Comparison of ENCODE assay signal across 9 cellular contexts in the genomic region with DNA sequence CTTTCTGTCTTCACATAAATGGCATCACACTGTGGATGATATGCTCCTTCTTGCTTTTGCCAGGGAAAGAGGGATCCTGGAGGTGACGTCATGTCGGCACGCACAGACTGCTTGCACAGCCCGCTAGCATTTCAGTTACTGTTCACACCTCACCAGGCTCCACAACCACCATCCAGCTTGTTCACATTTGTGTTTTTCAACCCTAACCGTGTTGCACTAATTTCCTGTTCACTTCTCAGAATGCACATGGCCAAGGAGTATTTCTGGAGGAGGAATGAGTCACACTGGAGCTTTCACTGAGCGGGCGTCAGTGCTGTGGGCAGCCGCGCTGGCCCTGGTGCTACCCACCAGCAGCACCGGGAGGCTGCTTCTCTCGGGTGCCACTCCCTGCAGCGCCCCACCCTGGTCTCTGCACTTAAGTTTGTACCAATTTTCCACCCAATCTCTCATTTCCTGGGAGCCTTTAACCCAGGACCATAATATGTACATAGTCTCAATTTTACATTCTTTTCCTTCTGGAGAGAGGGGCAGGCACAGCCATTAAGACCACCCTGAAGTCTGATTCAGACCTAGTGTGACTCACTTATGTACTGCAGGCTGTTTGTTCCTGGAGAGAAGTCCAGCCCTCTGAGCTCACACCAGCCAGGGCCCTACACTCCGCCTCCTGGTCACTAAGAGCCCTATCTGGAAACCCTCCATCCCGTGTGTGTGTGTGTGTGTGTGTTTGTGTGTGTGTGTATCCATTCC.
A peak's percentile ranks its signal among the peaks of the same experiment; 100 is the strongest.
DNase-seq lines count a peak whose midpoint lies in the region; ATAC-seq and TF ChIP-seq lines count a peak whose summit lies in the region.
"Had no signal": no experiment of that assay in that cellular context is flagged by ENCODE, and none has a peak within 500 bp of the region (broad histone marks: within the 10 kb centered on the region; RNA-seq: fewer than 3 reads in every experiment).

No MANE protein-coding gene starts in this region.

- H3K27me3 ChIP-seq in right cardiac atrium (ENCODE audit: control insufficient read depth, insufficient read depth) (no peaks in the 10 kb centered on the region), spleen (replicated peaks in 1 of 7) (no peaks in the 10 kb centered on the region)

- H3K27ac ChIP-seq in right cardiac atrium (ENCODE audit: low read length) = peak overlapping the region; percentile 82
- H3K27ac ChIP-seq in spleen = peak overlapping the region; percentile 70 to 97 (median 90)
- H3K27ac ChIP-seq: KMS-11 had no signal

- 39% methylated on average over 14 of the region's 14 CpGs for WGBS in right cardiac atrium
- WGBS in spleen, 5 donors = 21 to 35% (median 34%) methylated on average over 14 of the region's 14 CpGs

- TF ChIP-seq CTCF in spleen (IDR thresholded peaks at IDR 0.05 in 8 of 11, conservative IDR thresholded peaks at IDR 0.05 in 3 of 11) = peak in 3 of 11 experiments; percentile 8 to 26 (median 19)

- H3K9me3 ChIP-seq in right cardiac atrium (ENCODE audit: control insufficient read depth, low read length) = no peaks in the 10 kb centered on the region
- H3K9me3 ChIP-seq in spleen = no peaks in the 10 kb centered on the region

- intact Hi-C loops in right cardiac atrium (cut with DNase I) (loop anchor here in 1 of 4 donors (5.0 kb wide), 1 partner anchor 65 kb away; a partner anchor contains a TSS), spleen (cut with DNase I; ENCODE audit: low total_unique reads) (no loop called here)

- H3K4me1 ChIP-seq in right cardiac atrium (ENCODE audit: control insufficient read depth, insufficient read depth, low read length) (peaks cover 11% of the 10 kb centered on the region), spleen (peaks cover 63 to 100% (median 99%) of the 10 kb centered on the region in 6 donors)

- H3K36me3 ChIP-seq in spleen = peaks cover 0 to 55% (median 4%) of the 10 kb centered on the region in 6 donors

- DNase-seq in EL = peak; percentile 90
- peak; percentile 8 for DNase-seq in SIG-M5 (lab: John Stamatoyannopoulos, UW)
- DNase-seq in activated naive CD4-positive, alpha-beta T cell treated with anti-CD3 and anti-CD28 coated beads, Interleukin-2, amount 50 U/mL, for 16 hours = peak; percentile 49
- peak; percentile 69 to 89 (median 79) for DNase-seq in right cardiac atrium
- peak; percentile 89 for DNase-seq in spleen
- no peak for DNase-seq in DMS79 treated with DMSO at 0.1 percent for 48 hours (lab: John Stamatoyannopoulos, UW)

- no peak for TF ChIP-seq POLR2A in spleen (IDR thresholded peaks at IDR 0.05)

- no peak overlapping the region for H3K4me3 ChIP-seq in right cardiac atrium (ENCODE audit: low read length)
- H3K4me3 ChIP-seq in spleen = peak overlapping the region in 1 of 8 donors; percentile 57

- peak; percentile 45 for ATAC-seq in HG02798 (IDR thresholded peaks at IDR 0.05; ENCODE audit: poor library complexity, unreplicated experiment)
- ATAC-seq in right cardiac atrium = peak; percentile 78 to 80
- no peak for ATAC-seq in HG03139 (IDR thresholded peaks at IDR 0.05; ENCODE audit: unreplicated experiment)
